In genomic region chr10:79398642-79399041, GRCh38 we compare ENCODE assay signal across 13 cellular contexts. TPM values are rescaled to one million over a fixed set of nuclear protein-coding genes. Genes with fewer than 3 reads are reported as not detected.
A peak's percentile ranks its signal among the peaks of the same experiment; 100 is the strongest.
DNase-seq lines count a peak whose midpoint lies in the region; ATAC-seq, FAIRE-seq and TF ChIP-seq lines count a peak whose summit lies in the region.
"Had no signal": no experiment of that assay in that cellular context is flagged by ENCODE, and none has a peak within 500 bp of the region (broad histone marks: within the 10 kb centered on the region; RNA-seq: fewer than 3 reads in every experiment).

No MANE protein-coding gene starts in this region.

- peaks cover 28% of the 10 kb centered on the region for H3K4me1 Mint-ChIP-seq in astrocyte (ENCODE audit: low read depth, unreplicated experiment)

- in situ Hi-C loops in ACHN (cut with HindIII; ENCODE audit: low pct_ligation_motif_present, low pct_unique_long_range_greater_than_20kb, low sequenced_read_pairs) = no loop called here

- H3K27ac Mint-ChIP-seq in astrocyte (ENCODE audit: unreplicated experiment) = peak overlapping the region; percentile 84
- H3K27ac Mint-ChIP-seq: IgD-negative memory B cell had no signal

- peaks cover 16% of the 10 kb centered on the region for H3K36me3 Mint-ChIP-seq in astrocyte (ENCODE audit: low read depth, unreplicated experiment)
- H3K36me3 Mint-ChIP-seq: IgD-negative memory B cell had no signal

- FAIRE-seq in astrocyte (lab: Jason Lieb, UNC) = no peak

- DNase-seq in astrocyte (ENCODE audit: low read depth) (no peak), psoas muscle (no peak), ACHN (no peak), NCI-H345 treated with DMSO at 0.1 percent for 48 hours (lab: John Stamatoyannopoulos, UW; ENCODE audit: unreplicated experiment) (no peak)
- DNase-seq: activated naive CD4-positive, alpha-beta T cell treated with anti-CD3 and anti-CD28 coated beads, Interleukin-2, amount 50 U/mL, for 16 hours; foreskin keratinocyte; NCI-H1417 treated with DMSO at 0.1 percent for 48 hours had no signal

- H3K4me1 ChIP-seq in BLaER1 (peaks cover 11% of the 10 kb centered on the region), astrocyte (ENCODE audit: insufficient read depth, low read length) (peaks cover 52% of the 10 kb centered on the region), iPS-20b (ENCODE audit: insufficient read depth, low read length) (peaks cover 22% of the 10 kb centered on the region; the same call in 1 of the 2 replicates), psoas muscle (peaks cover 82% of the 10 kb centered on the region)
- H3K4me1 ChIP-seq: foreskin keratinocyte had no signal

- H3K9ac ChIP-seq in BLaER1 = peak overlapping the region; percentile 63; the same call in 1 of the 2 replicates
- H3K9ac ChIP-seq in astrocyte (ENCODE audit: low read length) = peak overlapping the region; percentile 89
- H3K9ac ChIP-seq in iPS-20b (ENCODE audit: low read depth, low read length) = peak overlapping the region; percentile 62; the same call in 1 of the 2 replicates

- intact Hi-C loops in psoas muscle (cut with DNase I) = no loop called here

- no peak overlapping the region for H3K4me3 Mint-ChIP-seq in astrocyte (ENCODE audit: unreplicated experiment)
- H3K4me3 Mint-ChIP-seq: IgD-negative memory B cell had no signal

- H3K9me3 Mint-ChIP-seq in astrocyte (ENCODE audit: unreplicated experiment) = no peaks in the 10 kb centered on the region

- H2AFZ ChIP-seq in astrocyte (ENCODE audit: low read depth, low read length) = no peak overlapping the region

- TF ChIP-seq CTCF in astrocyte (IDR thresholded peaks at IDR 0.05; ENCODE audit: insufficient read depth, low read depth, low read length) (no peak), psoas muscle (IDR thresholded peaks at IDR 0.05) (no peak)

- H3K27me3 ChIP-seq in BLaER1 (no peaks in the 10 kb centered on the region), astrocyte (ENCODE audit: insufficient read depth, low read length) (no peaks in the 10 kb centered on the region), iPS-20b (ENCODE audit: insufficient read depth, low read length) (no peaks in the 10 kb centered on the region; the same call in 1 of the 2 replicates), psoas muscle (ENCODE audit: insufficient read depth in 3 of 3, low read length in 2 of 3) (no peaks in the 10 kb centered on the region)
- H3K27me3 ChIP-seq: vagina had no signal

- H3K4me3 ChIP-seq in BLaER1 (no peak overlapping the region), astrocyte (ENCODE audit: insufficient read depth, low read depth, low read length) (no peak overlapping the region), iPS-20b (ENCODE audit: low read length) (no peak overlapping the region), psoas muscle (no peak overlapping the region)

- 74 to 89% (median 77%) methylated on average over 4 of the region's 4 CpGs for WGBS in psoas muscle, 3 donors

- H3K27me3 Mint-ChIP-seq in astrocyte (ENCODE audit: low read depth, unreplicated experiment) = no peaks in the 10 kb centered on the region
- H3K27me3 Mint-ChIP-seq: IgD-negative memory B cell had no signal

- peaks cover 21% of the 10 kb centered on the region for H3K79me2 ChIP-seq in astrocyte (ENCODE audit: insufficient read depth, low read length)

- H3K27ac ChIP-seq in BLaER1 = peak overlapping the region; percentile 75
- peak overlapping the region; percentile 99 for H3K27ac ChIP-seq in astrocyte (ENCODE audit: low read depth, low read length)
- no peak overlapping the region for H3K27ac ChIP-seq in iPS-20b (ENCODE audit: low read length)
- H3K27ac ChIP-seq in psoas muscle = peak overlapping the region; percentile 86
- H3K27ac ChIP-seq: foreskin keratinocyte, vagina had no signal

- H4K20me1 ChIP-seq in BLaER1 (peaks cover 6% of the 10 kb centered on the region; the same call in 1 of the 2 replicates), astrocyte (ENCODE audit: insufficient read depth, low read length) (peaks cover 8% of the 10 kb centered on the region)

- H3K4me2 ChIP-seq in BLaER1 (peak overlapping the region; percentile 84), astrocyte (ENCODE audit: low read length) (peak overlapping the region; percentile 88)

- ATAC-seq in psoas muscle (no peak), HG03045 (IDR thresholded peaks at IDR 0.05; ENCODE audit: unreplicated experiment) (no peak), HG03097 (IDR thresholded peaks at IDR 0.05; ENCODE audit: low FRiP score, unreplicated experiment) (no peak)

- no peaks in the 10 kb centered on the region for H3K9me3 ChIP-seq in BLaER1
- no peaks in the 10 kb centered on the region for H3K9me3 ChIP-seq in astrocyte (ENCODE audit: insufficient read depth, low read depth, low read length)
- H3K9me3 ChIP-seq in iPS-20b (ENCODE audit: insufficient read depth, low read depth, low read length) = no peaks in the 10 kb centered on the region
- no peaks in the 10 kb centered on the region for H3K9me3 ChIP-seq in psoas muscle
- H3K9me3 ChIP-seq: vagina had no signal

- H3K36me3 ChIP-seq in BLaER1 (no peaks in the 10 kb centered on the region), astrocyte (ENCODE audit: insufficient read depth, low read length) (peaks cover 4% of the 10 kb centered on the region), iPS-20b (ENCODE audit: insufficient read depth, low read depth, low read length) (no peaks in the 10 kb centered on the region), psoas muscle (ENCODE audit: insufficient read depth in 1 of 2, low read depth in 1 of 2) (peaks cover 0 to 13% of the 10 kb centered on the region in 2 donors)
- H3K36me3 ChIP-seq: vagina had no signal

RNA-seq across cellular contexts. Expression of gene ZCCHC24, which starts 46.8 kb away (rescaled TPM):
- total RNA-seq in astrocyte = 21.4 and 26.2 TPM in 2 replicates
- 10 to 100 TPM; 31.6 to 64.7 (median 47.9) TPM for total RNA-seq in psoas muscle
- 100 to 1,000 TPM in 1 of 3 donors, 10 to 100 TPM in 2; 11.2 to 112 (median 36.2) TPM for polyA plus RNA-seq in psoas muscle

RNA-seq across cellular contexts. Expression of gene PPIF, which starts 51.4 kb away (rescaled TPM):
- total RNA-seq in astrocyte = 25.3 and 31.7 TPM in 2 replicates
- 100 to 1,000 TPM in 2 of 4 donors, 10 to 100 TPM in 2; 44.6 to 181 (median 89.4) TPM for total RNA-seq in psoas muscle
- 100 to 1,000 TPM in 1 of 3 donors, 10 to 100 TPM in 2; 85.4 to 297 (median 85.9) TPM for polyA plus RNA-seq in psoas muscle
